ENCODE assay signal across 8 cellular contexts in genomic region chr9:70363760-70364159, GRCh38.
"Had no signal": no experiment of that assay in that cellular context is flagged by ENCODE, and none has a peak within 500 bp of the region (broad histone marks: within the 10 kb centered on the region; RNA-seq: fewer than 3 reads in every experiment).

No MANE protein-coding gene starts in this region.

- FAIRE-seq: H1, H54 had no signal

- H3K4me3 ChIP-seq: GM23338 had no signal

- DNase-seq: H9, HCEC 1CT, KG1 had no signal

- H3K27ac ChIP-seq: HL-60 had no signal

- H3K27me3 Mint-ChIP-seq: IgD-negative memory B cell had no signal

- H2AFZ ChIP-seq: GM23338 had no signal

- H3K4me1 Mint-ChIP-seq: GM23338, H9, IgD-negative memory B cell had no signal

- H3K36me3 Mint-ChIP-seq: IgD-negative memory B cell had no signal

- H3K4me2 ChIP-seq: GM23338 had no signal

- ATAC-seq: GM23338 had no signal

- H3K4me3 Mint-ChIP-seq: GM23338, H9, IgD-negative memory B cell had no signal

- H3K9me3 Mint-ChIP-seq: GM23338, H9, IgD-negative memory B cell had no signal

- H3K27ac Mint-ChIP-seq: GM23338, H9 had no signal
